ENCODE assay signal across 21 cellular contexts in the genomic region with DNA sequence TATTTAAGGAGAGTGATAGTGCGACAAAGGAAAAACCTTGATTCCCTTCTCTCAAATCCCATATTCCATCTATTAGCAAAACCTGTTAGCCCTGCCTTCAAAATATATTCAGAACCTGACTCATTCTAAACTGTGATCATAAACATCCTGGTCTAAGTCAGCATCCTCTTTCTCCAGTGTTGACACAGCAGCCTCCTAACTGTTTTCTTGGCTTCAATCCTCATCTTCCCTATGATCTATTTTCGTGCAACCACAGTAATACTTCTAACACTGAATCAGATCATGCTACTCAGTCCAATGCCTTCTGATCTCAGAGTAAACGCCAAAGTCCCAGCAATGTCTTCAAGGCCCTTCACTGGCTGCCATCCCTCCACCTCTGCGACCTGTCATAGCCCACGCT.
"Had no signal": no experiment of that assay in that cellular context is flagged by ENCODE, and none has a peak within 500 bp of the region (broad histone marks: within the 10 kb centered on the region; RNA-seq: fewer than 3 reads in every experiment).

No MANE protein-coding gene starts in this region.

- H3K27me3 ChIP-seq: brain microvascular endothelial cell, esophagus muscularis mucosa, gastrocnemius medialis, ovary, right atrium auricular region, tibial artery had no signal

- DNase-seq: activated CD4-positive, alpha-beta memory T cell treated with anti-CD3 and anti-CD28 coated beads, Interleukin-2, amount 10 ng/mL, durations not matched to agents 7 days and 5 days; activated CD4-positive, alpha-beta T cell treated with anti-CD3 and anti-CD28 coated beads, Interleukin-2, amount 10 ng/mL, durations not matched to agents 24 days and 14 days; activated effector memory CD4-positive, alpha-beta T cell treated with Interleukin-2 at 50 U/mL for 16 hours; activated naive CD4-positive, alpha-beta T cell treated with anti-CD3 and anti-CD28 coated beads, Interleukin-2, amount 10 ng/mL, durations not matched to agents 7 days and 5 days; activated T-cell treated with anti-CD3 and anti-CD28 coated beads, Interleukin-2, amount 50 U/mL, for 72 hours; amygdala; brain microvascular endothelial cell; central memory CD4-positive, alpha-beta T cell; gastrocnemius medialis; hypothalamus; left ventricle myocardium superior; midbrain; natural killer cell; psoas muscle; stimulated activated CD4-positive, alpha-beta T cell treated with anti-CD3 and anti-CD28 coated beads, Interleukin-12 subunit alpha, Interleukin-12 subunit beta, amount 100 ng/mL, for 4 hours; T-helper 9 cell; tibial artery had no signal

- H3K36me3 ChIP-seq: brain microvascular endothelial cell, esophagus muscularis mucosa, gastrocnemius medialis, ovary, right atrium auricular region, tibial artery had no signal

- H3K4me3 ChIP-seq: esophagus muscularis mucosa, gastrocnemius medialis, ovary, psoas muscle, right atrium auricular region, tibial artery had no signal

- H3K27ac ChIP-seq: brain microvascular endothelial cell, esophagus muscularis mucosa, gastrocnemius medialis, ovary, psoas muscle, right atrium auricular region, tibial artery had no signal

- H3K9me3 ChIP-seq: esophagus muscularis mucosa, gastrocnemius medialis, ovary, psoas muscle, right atrium auricular region, tibial artery had no signal

- FAIRE-seq: colon had no signal
